Comparison of ENCODE assay signal across 18 cellular contexts in the genomic region with DNA sequence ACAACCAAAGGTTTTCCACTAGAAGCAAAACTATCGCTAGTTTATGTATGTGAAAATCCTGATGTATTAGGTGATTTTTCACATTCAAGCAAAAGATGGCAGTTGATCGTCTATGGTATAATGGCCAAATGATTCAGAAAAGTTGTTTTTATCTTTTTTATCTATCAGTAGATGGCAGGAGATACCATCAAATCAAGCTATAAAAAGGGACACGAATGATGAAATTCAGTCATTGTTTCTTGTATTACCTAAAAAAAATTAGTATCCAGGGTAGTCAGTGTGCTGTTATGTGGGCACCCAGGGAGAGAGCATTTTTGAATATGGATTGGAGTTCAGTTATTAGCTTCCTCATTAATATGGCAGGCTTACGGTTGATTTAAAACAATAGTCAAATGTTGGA. TPM values are rescaled to one million over a fixed set of nuclear protein-coding genes. Genes with fewer than 3 reads are reported as not detected.
DNase-seq lines count a peak whose midpoint lies in the region; ATAC-seq, FAIRE-seq and TF ChIP-seq lines count a peak whose summit lies in the region.
"Had no signal": no experiment of that assay in that cellular context is flagged by ENCODE, and none has a peak within 500 bp of the region (broad histone marks: within the 10 kb centered on the region; RNA-seq: fewer than 3 reads in every experiment).

No MANE protein-coding gene starts in this region.

- no peaks in the 10 kb centered on the region for H3K36me3 ChIP-seq in kidney (ENCODE audit: control insufficient read depth in 1 of 2, insufficient read depth in 2 of 2, low read length in 2 of 2)
- no peaks in the 10 kb centered on the region for H3K36me3 ChIP-seq in spleen
- H3K36me3 ChIP-seq: BE2C, upper lobe of left lung had no signal

- DNase-seq in AG09319 (ENCODE audit: extremely low read depth, low read depth): no peak
- peak; percentile 27 for DNase-seq in HCEC 1CT
- peak; percentile 21 for DNase-seq in RPMI7951 (ENCODE audit: low read depth)
- DNase-seq in foreskin keratinocyte: no peak
- no peak for DNase-seq in kidney
- no peak for DNase-seq in germinal center (ENCODE audit: low spot score)
- no peak for DNase-seq in NCI-H2196 (lab: John Stamatoyannopoulos, UW; ENCODE audit: unreplicated experiment)
- no peak for DNase-seq in spleen
- DNase-seq: activated CD4-positive, alpha-beta T cell treated with anti-CD3 and anti-CD28 coated beads, Interleukin-2, amount 10 ng/mL, durations not matched to agents 24 days and 14 days; effector memory CD8-positive, alpha-beta T cell; GOT3; immature natural killer cell; T1000 had no signal

- TF ChIP-seq CTCF in AG09319 (IDR thresholded peaks at IDR 0.05; ENCODE audit: low read depth, low read length) (peak; percentile 8; the same call in 1 of the 2 replicates), foreskin keratinocyte (conservative IDR thresholded peaks at IDR 0.05) (peak; percentile 16), kidney (IDR thresholded peaks at IDR 0.05; ENCODE audit: borderline replicate concordance, extremely low read depth, insufficient read depth) (no peak), spleen (IDR thresholded peaks at IDR 0.05 in 8 of 11, conservative IDR thresholded peaks at IDR 0.05 in 3 of 11) (no peak)

- H3K4me1 ChIP-seq in foreskin keratinocyte: peaks cover 11% of the 10 kb centered on the region
- peaks cover 12 to 20% of the 10 kb centered on the region in 2 donors for H3K4me1 ChIP-seq in kidney (ENCODE audit: control insufficient read depth in 1 of 2, insufficient read depth in 1 of 2, low read depth in 1 of 2, low read length in 2 of 2)
- peaks cover 5 to 31% (median 19%) of the 10 kb centered on the region in 6 donors for H3K4me1 ChIP-seq in spleen

- no peak for ATAC-seq in foreskin keratinocyte
- ATAC-seq: effector memory CD8-positive, alpha-beta T cell; Right ventricle myocardium inferior; stimulated activated memory B cell treated with anti-CD40 and anti-IgM and Interleukin-4, amounts not matched to agents 10 μg/mL and 1 μg/mL and 100 μg/mL, for 72 hours had no signal

- no peak for FAIRE-seq in kidney (lab: Jason Lieb, UNC)

- H3K9me3 ChIP-seq in kidney (ENCODE audit: control insufficient read depth in 1 of 2, low read length in 2 of 2) (no peaks in the 10 kb centered on the region), spleen (no peaks in the 10 kb centered on the region)
- H3K9me3 ChIP-seq: BE2C, upper lobe of left lung had no signal

- 72 to 85% (median 79%) methylated on average over 4 of the region's 4 CpGs for WGBS in spleen, 5 donors

- intact Hi-C loops in kidney (cut with DNase I): no loop called here
- intact Hi-C loops in spleen (cut with DNase I; ENCODE audit: low total_unique reads): no loop called here

- H3K27ac ChIP-seq in foreskin keratinocyte: no peak overlapping the region
- no peak overlapping the region for H3K27ac ChIP-seq in kidney (ENCODE audit: low read depth in 2 of 2, low read length in 2 of 2)
- peak overlapping the region in 1 of 8 donors; percentile 20 for H3K27ac ChIP-seq in spleen
- H3K27ac ChIP-seq: skin epidermis, upper lobe of left lung had no signal

- no peaks in the 10 kb centered on the region for H3K27me3 ChIP-seq in foreskin keratinocyte
- H3K27me3 ChIP-seq in spleen (replicated peaks in 1 of 7): no peaks in the 10 kb centered on the region
- H3K27me3 ChIP-seq: BE2C, upper lobe of left lung had no signal

- TF ChIP-seq POLR2A in spleen (IDR thresholded peaks at IDR 0.05): no peak

- no peak overlapping the region for H3K9ac ChIP-seq in kidney (ENCODE audit: low read length in 2 of 2)

- H3K4me3 ChIP-seq in kidney (ENCODE audit: low read length in 2 of 2) (no peak overlapping the region), spleen (no peak overlapping the region)
- H3K4me3 ChIP-seq: skin epidermis, upper lobe of left lung had no signal

RNA-seq across cellular contexts. Expression of a gene that starts 22.9 kb away (rescaled TPM):
- total RNA-seq in RPMI7951 (2014; rRNA removed; shearing (Covaris generic)): not detected in 2 replicates
- total RNA-seq in foreskin keratinocyte (6.3 and 8.4 TPM in 2 replicates), kidney (55.0 TPM), spleen (100 to 1,000 TPM in 6 of 7 donors, 10 to 100 TPM in 1; 66.5 to 205 (median 169) TPM)
- polyA plus RNA-seq in foreskin keratinocyte (1.8 and 2.6 TPM in 2 replicates), kidney (ENCODE audit: insufficient read depth, low read depth, low replicate concordance) (17.9 TPM), spleen (10 to 100 TPM; 19.2 to 78.9 (median 23.4) TPM)
- total RNA-seq: activated CD4-positive, alpha-beta T cell treated with anti-CD3 and anti-CD28 coated beads, Interleukin-2, amount 10 ng/mL, durations not matched to agents 24 days and 14 days had no signal

Comparison
In these comparisons a context has a peak if more than half of its experiments do, and no peak if none do; other contexts are left out.
1. DNase-seq: peak in HCEC 1CT (single experiment) and RPMI7951 (single experiment); none in AG09319 (single experiment), foreskin keratinocyte (0 of 2), kidney (single experiment), germinal center (single experiment), NCI-H2196 (single experiment) and spleen (single experiment).
2. CTCF ChIP-seq: peak in AG09319 (single experiment) and foreskin keratinocyte (single experiment); none in kidney (single experiment) and spleen (0 of 11).